20 cellular contexts compared by ENCODE assay signal in genomic region chr17:68776451-68776850, GRCh38.
DNase-seq lines count a peak whose midpoint lies in the region; TF ChIP-seq lines count a peak whose summit lies in the region.
"Had no signal": no experiment of that assay in that cellular context is flagged by ENCODE, and none has a peak within 500 bp of the region (broad histone marks: within the 10 kb centered on the region; RNA-seq: fewer than 3 reads in every experiment).

No MANE protein-coding gene starts in this region.

- no peaks in the 10 kb centered on the region for H3K79me2 ChIP-seq in osteoblast (ENCODE audit: insufficient read depth, low read length)

- TF ChIP-seq CTCF in osteoblast (IDR thresholded peaks at IDR 0.05; ENCODE audit: extremely low read depth, low read depth, low read length): no peak
- TF ChIP-seq CTCF in GM13977 (IDR thresholded peaks at IDR 0.05; ENCODE audit: extremely low read depth, insufficient read depth, missing control alignments): no peak

- in situ Hi-C loops in GM13977 (cut with MboI; ENCODE audit: low pct_unique_long_range_greater_than_20kb, low sequenced_read_pairs, unreplicated experiment): loop anchor here (5.0 to 25.0 kb wide), 2 partner anchors 461 to 736 kb away; no protein-coding TSS in a partner anchor

- H2AFZ ChIP-seq in osteoblast (ENCODE audit: low read length): peak overlapping the region; percentile 36

- no peak overlapping the region for H3K4me3 ChIP-seq in osteoblast (ENCODE audit: insufficient read depth, low read length)
- H3K4me3 ChIP-seq: coronary artery, prostate gland, thyroid gland had no signal

- DNase-seq in fibroblast of gingiva (ENCODE audit: low read depth): peak; percentile 9
- no peak for DNase-seq in osteoblast (ENCODE audit: insufficient read length, low spot score, missing footprints)
- no peak for DNase-seq in GM13977 (ENCODE audit: low spot score)
- DNase-seq in NCI-H446 (lab: John Stamatoyannopoulos, UW): no peak
- DNase-seq in GM19238 (ENCODE audit: insufficient read length, low spot score): no peak
- DNase-seq: activated CD4-positive, alpha-beta T cell treated with anti-CD3 and anti-CD28 coated beads, Interleukin-2, amount 10 ng/mL, durations not matched to agents 24 days and 14 days; activated naive CD8-positive, alpha-beta T cell treated with anti-CD3 and anti-CD28 coated beads, Interleukin-2, amount 10 ng/mL, durations not matched to agents 7 days and 5 days; CD4-positive, alpha-beta memory T cell; foreskin keratinocyte; kidney glomerular epithelial cell; NCI-H1417 treated with DMSO at 0.1 percent for 48 hours; NCI-H2171; NCI-H69; T-cell; thyroid gland had no signal

- no peak overlapping the region for H3K4me2 ChIP-seq in osteoblast (ENCODE audit: insufficient read depth, low read length)

- 89 to 98% (median 94%) methylated on average over 3 of the region's 3 CpGs for WGBS in adipose tissue, 3 donors

- H3K36me3 ChIP-seq in osteoblast (ENCODE audit: insufficient read depth, low read length): no peaks in the 10 kb centered on the region
- H3K36me3 ChIP-seq: prostate gland, thyroid gland had no signal

- no peaks in the 10 kb centered on the region for H3K27me3 ChIP-seq in osteoblast (ENCODE audit: insufficient read depth, low read length)
- H3K27me3 ChIP-seq: thyroid gland had no signal

- H4K20me1 ChIP-seq in osteoblast (ENCODE audit: insufficient read depth, low read length): no peaks in the 10 kb centered on the region

- H3K4me1 ChIP-seq in osteoblast (ENCODE audit: insufficient read depth, low read length): peaks cover 28% of the 10 kb centered on the region
- H3K4me1 ChIP-seq: foreskin keratinocyte, prostate gland had no signal

- H3K9me3 ChIP-seq in osteoblast (ENCODE audit: low read depth, low read length): no peaks in the 10 kb centered on the region
- H3K9me3 ChIP-seq: prostate gland, thyroid gland had no signal

- H3K27ac ChIP-seq in adipose tissue (ENCODE audit: low read depth, low read length): peak overlapping the region; percentile 14
- no peak overlapping the region for H3K27ac ChIP-seq in osteoblast (ENCODE audit: low read depth, low read length)
- peak overlapping the region; percentile 87 for H3K27ac ChIP-seq in temporal lobe (ENCODE audit: low read depth, low read length)
- H3K27ac ChIP-seq: foreskin keratinocyte, HL-60, prostate gland, thyroid gland had no signal
